1 cellular context compared by ENCODE assay signal in the genomic region with DNA sequence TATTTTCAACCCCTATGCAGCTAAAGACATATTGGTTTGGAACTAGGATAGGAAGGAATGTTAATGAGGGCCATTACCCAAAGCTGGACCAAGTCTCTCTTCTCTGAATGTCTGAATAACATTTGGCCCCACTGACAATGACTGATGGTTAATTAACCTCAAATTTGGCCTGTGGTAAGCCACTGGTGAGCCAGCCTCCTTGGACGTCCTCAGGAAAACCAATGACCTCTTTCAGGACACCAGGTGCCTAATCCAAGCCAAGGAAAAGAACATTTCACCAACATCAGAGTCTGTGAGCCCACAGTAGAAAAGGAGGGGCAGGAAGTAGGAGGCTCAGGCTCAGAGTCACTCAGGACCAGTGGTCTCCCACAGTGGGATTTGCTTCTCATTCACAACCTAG.
TF ChIP-seq lines count a peak whose summit lies in the region.

No MANE protein-coding gene starts in this region.

TF ChIP-seq in K562, 482 proteins besides CTCF, POLR2A, EP300 and RAD21:
- TF ChIP-seq CREB1 (IDR thresholded peaks at IDR 0.05) (no peak), CREB1 (CRISPR knock-in tag; IDR thresholded peaks at IDR 0.05) (no peak), MEIS2 (IDR thresholded peaks at IDR 0.05; ENCODE audit: partially characterized antibody) (peak; percentile 56), ZNF507 (tag; conservative IDR thresholded peaks at IDR 0.05) (no peak), ZEB2 (IDR thresholded peaks at IDR 0.05) (no peak)
- TF ChIP-seq, protein P1, sequence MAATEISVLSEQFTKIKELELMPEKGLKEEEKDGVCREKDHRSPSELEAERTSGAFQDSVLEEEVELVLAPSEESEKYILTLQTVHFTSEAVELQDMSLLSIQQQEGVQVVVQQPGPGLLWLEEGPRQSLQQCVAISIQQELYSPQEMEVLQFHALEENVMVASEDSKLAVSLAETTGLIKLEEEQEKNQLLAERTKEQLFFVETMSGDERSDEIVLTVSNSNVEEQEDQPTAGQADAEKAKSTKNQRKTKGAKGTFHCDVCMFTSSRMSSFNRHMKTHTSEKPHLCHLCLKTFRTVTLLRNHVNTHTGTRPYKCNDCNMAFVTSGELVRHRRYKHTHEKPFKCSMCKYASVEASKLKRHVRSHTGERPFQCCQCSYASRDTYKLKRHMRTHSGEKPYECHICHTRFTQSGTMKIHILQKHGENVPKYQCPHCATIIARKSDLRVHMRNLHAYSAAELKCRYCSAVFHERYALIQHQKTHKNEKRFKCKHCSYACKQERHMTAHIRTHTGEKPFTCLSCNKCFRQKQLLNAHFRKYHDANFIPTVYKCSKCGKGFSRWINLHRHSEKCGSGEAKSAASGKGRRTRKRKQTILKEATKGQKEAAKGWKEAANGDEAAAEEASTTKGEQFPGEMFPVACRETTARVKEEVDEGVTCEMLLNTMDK (IDR thresholded peaks at IDR 0.05; ENCODE audit: borderline replicate concordance, insufficient read depth, low read depth, low read length, poor library complexity, severe bottlenecking) = no peak
